In the genomic region with DNA sequence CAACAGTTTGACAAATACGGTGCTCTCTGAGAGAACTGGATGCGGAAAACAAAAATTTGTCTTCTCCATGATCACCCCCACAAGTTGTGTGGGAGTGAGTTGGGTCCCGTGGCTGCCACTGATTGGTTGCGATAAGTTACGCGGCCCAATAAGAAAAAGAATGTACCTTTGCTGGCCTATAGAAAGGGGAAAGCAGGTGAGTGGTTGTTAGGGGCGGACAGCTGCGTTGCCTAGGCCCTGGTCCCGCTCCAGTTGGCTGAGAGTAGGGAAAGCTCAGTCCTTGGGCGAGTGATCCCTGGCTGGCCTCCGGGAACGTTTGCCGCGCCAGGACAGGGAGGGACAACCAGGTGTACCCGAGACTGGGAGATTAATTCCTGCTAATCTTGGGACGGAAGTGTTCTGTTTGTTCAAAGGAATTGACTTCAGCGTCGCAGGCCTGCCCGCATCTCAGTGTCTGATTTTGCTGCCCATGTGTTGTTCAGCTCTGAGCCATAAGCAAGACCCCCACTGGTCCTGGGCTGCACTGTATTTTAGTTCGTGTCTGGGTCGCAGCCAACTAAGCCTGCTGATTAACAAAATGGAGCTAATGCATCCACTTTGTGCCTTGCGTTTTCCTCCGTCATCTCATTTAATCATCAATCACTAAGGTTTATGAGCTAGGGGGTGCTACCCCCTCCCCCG, we compare ENCODE assay signal across 1 cellular context.
TF ChIP-seq lines count a peak whose summit lies in the region.

No MANE protein-coding gene starts in this region.

TF ChIP-seq in K562, 482 proteins besides CTCF, POLR2A, EP300 and RAD21 (continues in another document):
- no peak for TF ChIP-seq TSC22D4 (tag; IDR thresholded peaks at IDR 0.05)
- TF ChIP-seq FOXJ2 (tag; IDR thresholded peaks at IDR 0.05) = peak; percentile 80; the same call in 1 of the 2 replicates
- TF ChIP-seq ESRRA (IDR thresholded peaks at IDR 0.05; ENCODE audit: borderline replicate concordance, low read depth) = no peak
- TF ChIP-seq POLR2H (tag; IDR thresholded peaks at IDR 0.05; ENCODE audit: low read depth) = peak; percentile 71
- peak; percentile 51 for TF ChIP-seq SAP30 (IDR thresholded peaks at IDR 0.05; ENCODE audit: borderline replicate concordance, insufficient read depth, low read depth, low read length, poor library complexity, severe bottlenecking)
- TF ChIP-seq TAF7 (tag; IDR thresholded peaks at IDR 0.05) = no peak
- no peak for TF ChIP-seq E2F3 (CRISPR knock-in tag; IDR thresholded peaks at IDR 0.05)
- TF ChIP-seq LEF1 (IDR thresholded peaks at IDR 0.05) = 0 out of 2 replicates have a peak, but pooled peaks have one; percentile 15
- TF ChIP-seq SIN3A (IDR thresholded peaks at IDR 0.05; ENCODE audit: borderline replicate concordance in 2 of 2, control insufficient read depth in 1 of 2, low read depth in 2 of 2, low read length in 2 of 2) = peak in 1 of 2 experiments; percentile 22; a peak in 1 of 4 replicates
- peak; percentile 36 for TF ChIP-seq TAF1 (IDR thresholded peaks at IDR 0.05; ENCODE audit: control insufficient read depth, extremely low read depth, insufficient read depth, low read length, severe bottlenecking)
- TF ChIP-seq, protein P1, sequence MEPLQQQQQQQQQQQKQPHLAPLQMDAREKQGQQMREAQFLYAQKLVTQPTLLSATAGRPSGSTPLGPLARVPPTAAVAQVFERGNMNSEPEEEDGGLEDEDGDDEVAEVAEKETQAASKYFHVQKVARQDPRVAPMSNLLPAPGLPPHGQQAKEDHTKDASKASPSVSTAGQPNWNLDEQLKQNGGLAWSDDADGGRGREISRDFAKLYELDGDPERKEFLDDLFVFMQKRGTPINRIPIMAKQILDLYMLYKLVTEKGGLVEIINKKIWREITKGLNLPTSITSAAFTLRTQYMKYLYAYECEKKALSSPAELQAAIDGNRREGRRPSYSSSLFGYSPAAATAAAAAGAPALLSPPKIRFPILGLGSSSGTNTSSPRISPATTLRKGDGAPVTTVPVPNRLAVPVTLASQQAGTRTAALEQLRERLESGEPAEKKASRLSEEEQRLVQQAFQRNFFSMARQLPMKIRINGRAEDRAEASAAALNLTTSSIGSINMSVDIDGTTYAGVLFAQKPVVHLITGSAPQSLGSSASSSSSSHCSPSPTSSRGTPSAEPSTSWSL (CRISPR knock-in tag; IDR thresholded peaks at IDR 0.05; ENCODE audit: borderline replicate concordance) = no peak
- TF ChIP-seq CREM (IDR thresholded peaks at IDR 0.05; ENCODE audit: low read depth) = peak; percentile 57; the same call in 1 of the 2 replicates
- TF ChIP-seq, protein P2, sequence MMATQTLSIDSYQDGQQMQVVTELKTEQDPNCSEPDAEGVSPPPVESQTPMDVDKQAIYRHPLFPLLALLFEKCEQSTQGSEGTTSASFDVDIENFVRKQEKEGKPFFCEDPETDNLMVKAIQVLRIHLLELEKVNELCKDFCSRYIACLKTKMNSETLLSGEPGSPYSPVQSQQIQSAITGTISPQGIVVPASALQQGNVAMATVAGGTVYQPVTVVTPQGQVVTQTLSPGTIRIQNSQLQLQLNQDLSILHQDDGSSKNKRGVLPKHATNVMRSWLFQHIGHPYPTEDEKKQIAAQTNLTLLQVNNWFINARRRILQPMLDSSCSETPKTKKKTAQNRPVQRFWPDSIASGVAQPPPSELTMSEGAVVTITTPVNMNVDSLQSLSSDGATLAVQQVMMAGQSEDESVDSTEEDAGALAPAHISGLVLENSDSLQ (IDR thresholded peaks at IDR 0.05) = peak; percentile 90
- TF ChIP-seq RFX1 (IDR thresholded peaks at IDR 0.05) = peak; percentile 98
- TF ChIP-seq L3MBTL2 (IDR thresholded peaks at IDR 0.05) = peak; percentile 59
- TF ChIP-seq, protein P3, sequence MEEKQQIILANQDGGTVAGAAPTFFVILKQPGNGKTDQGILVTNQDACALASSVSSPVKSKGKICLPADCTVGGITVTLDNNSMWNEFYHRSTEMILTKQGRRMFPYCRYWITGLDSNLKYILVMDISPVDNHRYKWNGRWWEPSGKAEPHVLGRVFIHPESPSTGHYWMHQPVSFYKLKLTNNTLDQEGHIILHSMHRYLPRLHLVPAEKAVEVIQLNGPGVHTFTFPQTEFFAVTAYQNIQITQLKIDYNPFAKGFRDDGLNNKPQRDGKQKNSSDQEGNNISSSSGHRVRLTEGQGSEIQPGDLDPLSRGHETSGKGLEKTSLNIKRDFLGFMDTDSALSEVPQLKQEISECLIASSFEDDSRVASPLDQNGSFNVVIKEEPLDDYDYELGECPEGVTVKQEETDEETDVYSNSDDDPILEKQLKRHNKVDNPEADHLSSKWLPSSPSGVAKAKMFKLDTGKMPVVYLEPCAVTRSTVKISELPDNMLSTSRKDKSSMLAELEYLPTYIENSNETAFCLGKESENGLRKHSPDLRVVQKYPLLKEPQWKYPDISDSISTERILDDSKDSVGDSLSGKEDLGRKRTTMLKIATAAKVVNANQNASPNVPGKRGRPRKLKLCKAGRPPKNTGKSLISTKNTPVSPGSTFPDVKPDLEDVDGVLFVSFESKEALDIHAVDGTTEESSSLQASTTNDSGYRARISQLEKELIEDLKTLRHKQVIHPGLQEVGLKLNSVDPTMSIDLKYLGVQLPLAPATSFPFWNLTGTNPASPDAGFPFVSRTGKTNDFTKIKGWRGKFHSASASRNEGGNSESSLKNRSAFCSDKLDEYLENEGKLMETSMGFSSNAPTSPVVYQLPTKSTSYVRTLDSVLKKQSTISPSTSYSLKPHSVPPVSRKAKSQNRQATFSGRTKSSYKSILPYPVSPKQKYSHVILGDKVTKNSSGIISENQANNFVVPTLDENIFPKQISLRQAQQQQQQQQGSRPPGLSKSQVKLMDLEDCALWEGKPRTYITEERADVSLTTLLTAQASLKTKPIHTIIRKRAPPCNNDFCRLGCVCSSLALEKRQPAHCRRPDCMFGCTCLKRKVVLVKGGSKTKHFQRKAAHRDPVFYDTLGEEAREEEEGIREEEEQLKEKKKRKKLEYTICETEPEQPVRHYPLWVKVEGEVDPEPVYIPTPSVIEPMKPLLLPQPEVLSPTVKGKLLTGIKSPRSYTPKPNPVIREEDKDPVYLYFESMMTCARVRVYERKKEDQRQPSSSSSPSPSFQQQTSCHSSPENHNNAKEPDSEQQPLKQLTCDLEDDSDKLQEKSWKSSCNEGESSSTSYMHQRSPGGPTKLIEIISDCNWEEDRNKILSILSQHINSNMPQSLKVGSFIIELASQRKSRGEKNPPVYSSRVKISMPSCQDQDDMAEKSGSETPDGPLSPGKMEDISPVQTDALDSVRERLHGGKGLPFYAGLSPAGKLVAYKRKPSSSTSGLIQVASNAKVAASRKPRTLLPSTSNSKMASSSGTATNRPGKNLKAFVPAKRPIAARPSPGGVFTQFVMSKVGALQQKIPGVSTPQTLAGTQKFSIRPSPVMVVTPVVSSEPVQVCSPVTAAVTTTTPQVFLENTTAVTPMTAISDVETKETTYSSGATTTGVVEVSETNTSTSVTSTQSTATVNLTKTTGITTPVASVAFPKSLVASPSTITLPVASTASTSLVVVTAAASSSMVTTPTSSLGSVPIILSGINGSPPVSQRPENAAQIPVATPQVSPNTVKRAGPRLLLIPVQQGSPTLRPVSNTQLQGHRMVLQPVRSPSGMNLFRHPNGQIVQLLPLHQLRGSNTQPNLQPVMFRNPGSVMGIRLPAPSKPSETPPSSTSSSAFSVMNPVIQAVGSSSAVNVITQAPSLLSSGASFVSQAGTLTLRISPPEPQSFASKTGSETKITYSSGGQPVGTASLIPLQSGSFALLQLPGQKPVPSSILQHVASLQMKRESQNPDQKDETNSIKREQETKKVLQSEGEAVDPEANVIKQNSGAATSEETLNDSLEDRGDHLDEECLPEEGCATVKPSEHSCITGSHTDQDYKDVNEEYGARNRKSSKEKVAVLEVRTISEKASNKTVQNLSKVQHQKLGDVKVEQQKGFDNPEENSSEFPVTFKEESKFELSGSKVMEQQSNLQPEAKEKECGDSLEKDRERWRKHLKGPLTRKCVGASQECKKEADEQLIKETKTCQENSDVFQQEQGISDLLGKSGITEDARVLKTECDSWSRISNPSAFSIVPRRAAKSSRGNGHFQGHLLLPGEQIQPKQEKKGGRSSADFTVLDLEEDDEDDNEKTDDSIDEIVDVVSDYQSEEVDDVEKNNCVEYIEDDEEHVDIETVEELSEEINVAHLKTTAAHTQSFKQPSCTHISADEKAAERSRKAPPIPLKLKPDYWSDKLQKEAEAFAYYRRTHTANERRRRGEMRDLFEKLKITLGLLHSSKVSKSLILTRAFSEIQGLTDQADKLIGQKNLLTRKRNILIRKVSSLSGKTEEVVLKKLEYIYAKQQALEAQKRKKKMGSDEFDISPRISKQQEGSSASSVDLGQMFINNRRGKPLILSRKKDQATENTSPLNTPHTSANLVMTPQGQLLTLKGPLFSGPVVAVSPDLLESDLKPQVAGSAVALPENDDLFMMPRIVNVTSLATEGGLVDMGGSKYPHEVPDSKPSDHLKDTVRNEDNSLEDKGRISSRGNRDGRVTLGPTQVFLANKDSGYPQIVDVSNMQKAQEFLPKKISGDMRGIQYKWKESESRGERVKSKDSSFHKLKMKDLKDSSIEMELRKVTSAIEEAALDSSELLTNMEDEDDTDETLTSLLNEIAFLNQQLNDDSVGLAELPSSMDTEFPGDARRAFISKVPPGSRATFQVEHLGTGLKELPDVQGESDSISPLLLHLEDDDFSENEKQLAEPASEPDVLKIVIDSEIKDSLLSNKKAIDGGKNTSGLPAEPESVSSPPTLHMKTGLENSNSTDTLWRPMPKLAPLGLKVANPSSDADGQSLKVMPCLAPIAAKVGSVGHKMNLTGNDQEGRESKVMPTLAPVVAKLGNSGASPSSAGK (IDR thresholded peaks at IDR 0.05) = peak; percentile 82
- TF ChIP-seq CCNT2 (IDR thresholded peaks at IDR 0.05; ENCODE audit: borderline replicate concordance, extremely low read depth, insufficient read length, low read depth, low read length) = peak; percentile 4
- TF ChIP-seq POLR2AphosphoS2 (IDR thresholded peaks at IDR 0.05; ENCODE audit: low read length) = no peak
- TF ChIP-seq CBX1 (IDR thresholded peaks at IDR 0.05; ENCODE audit: low read depth) = no peak
- 0 out of 2 replicates have a peak, but pooled peaks have one; percentile 6 for TF ChIP-seq KLF16 (IDR thresholded peaks at IDR 0.05)
- TF ChIP-seq, protein P4, sequence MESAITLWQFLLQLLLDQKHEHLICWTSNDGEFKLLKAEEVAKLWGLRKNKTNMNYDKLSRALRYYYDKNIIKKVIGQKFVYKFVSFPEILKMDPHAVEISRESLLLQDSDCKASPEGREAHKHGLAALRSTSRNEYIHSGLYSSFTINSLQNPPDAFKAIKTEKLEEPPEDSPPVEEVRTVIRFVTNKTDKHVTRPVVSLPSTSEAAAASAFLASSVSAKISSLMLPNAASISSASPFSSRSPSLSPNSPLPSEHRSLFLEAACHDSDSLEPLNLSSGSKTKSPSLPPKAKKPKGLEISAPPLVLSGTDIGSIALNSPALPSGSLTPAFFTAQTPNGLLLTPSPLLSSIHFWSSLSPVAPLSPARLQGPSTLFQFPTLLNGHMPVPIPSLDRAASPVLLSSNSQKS (CRISPR knock-in tag; IDR thresholded peaks at IDR 0.05) = no peak
- TF ChIP-seq CHD1 (IDR thresholded peaks at IDR 0.05; ENCODE audit: low read length) = no peak
- TF ChIP-seq NFIX (CRISPR knock-in tag; IDR thresholded peaks at IDR 0.05; ENCODE audit: low read depth) = no peak
- TF ChIP-seq NR4A1 (CRISPR knock-in tag; IDR thresholded peaks at IDR 0.05) = no peak
- 0 out of 2 replicates have a peak, but pooled peaks have one; percentile 18 for TF ChIP-seq NR4A1 (tag; IDR thresholded peaks at IDR 0.05)
- no peak for TF ChIP-seq GATAD2B (IDR thresholded peaks at IDR 0.05; ENCODE audit: borderline replicate concordance)
- TF ChIP-seq ZNF707 (CRISPR knock-in tag; conservative IDR thresholded peaks at IDR 0.05) = no peak
- no peak for TF ChIP-seq MYBL2 (IDR thresholded peaks at IDR 0.05; ENCODE audit: low read depth)
- TF ChIP-seq MYBL2 (CRISPR knock-in tag; IDR thresholded peaks at IDR 0.05; ENCODE audit: borderline replicate concordance) = no peak
- TF ChIP-seq RFX5 (IDR thresholded peaks at IDR 0.05; ENCODE audit: low read depth, low read length) = no peak
- TF ChIP-seq, protein P5, sequence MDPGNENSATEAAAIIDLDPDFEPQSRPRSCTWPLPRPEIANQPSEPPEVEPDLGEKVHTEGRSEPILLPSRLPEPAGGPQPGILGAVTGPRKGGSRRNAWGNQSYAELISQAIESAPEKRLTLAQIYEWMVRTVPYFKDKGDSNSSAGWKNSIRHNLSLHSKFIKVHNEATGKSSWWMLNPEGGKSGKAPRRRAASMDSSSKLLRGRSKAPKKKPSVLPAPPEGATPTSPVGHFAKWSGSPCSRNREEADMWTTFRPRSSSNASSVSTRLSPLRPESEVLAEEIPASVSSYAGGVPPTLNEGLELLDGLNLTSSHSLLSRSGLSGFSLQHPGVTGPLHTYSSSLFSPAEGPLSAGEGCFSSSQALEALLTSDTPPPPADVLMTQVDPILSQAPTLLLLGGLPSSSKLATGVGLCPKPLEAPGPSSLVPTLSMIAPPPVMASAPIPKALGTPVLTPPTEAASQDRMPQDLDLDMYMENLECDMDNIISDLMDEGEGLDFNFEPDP (CRISPR knock-in tag; IDR thresholded peaks at IDR 0.05) = no peak
- TF ChIP-seq, protein P6, sequence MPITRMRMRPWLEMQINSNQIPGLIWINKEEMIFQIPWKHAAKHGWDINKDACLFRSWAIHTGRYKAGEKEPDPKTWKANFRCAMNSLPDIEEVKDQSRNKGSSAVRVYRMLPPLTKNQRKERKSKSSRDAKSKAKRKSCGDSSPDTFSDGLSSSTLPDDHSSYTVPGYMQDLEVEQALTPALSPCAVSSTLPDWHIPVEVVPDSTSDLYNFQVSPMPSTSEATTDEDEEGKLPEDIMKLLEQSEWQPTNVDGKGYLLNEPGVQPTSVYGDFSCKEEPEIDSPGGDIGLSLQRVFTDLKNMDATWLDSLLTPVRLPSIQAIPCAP (CRISPR knock-in tag; IDR thresholded peaks at IDR 0.05; ENCODE audit: borderline replicate concordance) = no peak
- TF ChIP-seq CHD4 (IDR thresholded peaks at IDR 0.05; ENCODE audit: insufficient read depth, insufficient replicate concordance, low read depth, low read length, poor library complexity, severe bottlenecking) = no peak
- TF ChIP-seq POLR2B (IDR thresholded peaks at IDR 0.05; ENCODE audit: low read depth, partially characterized antibody) = peak; percentile 61
- no peak for TF ChIP-seq HIVEP1 (CRISPR knock-in tag; IDR thresholded peaks at IDR 0.05)
- TF ChIP-seq, protein P7, sequence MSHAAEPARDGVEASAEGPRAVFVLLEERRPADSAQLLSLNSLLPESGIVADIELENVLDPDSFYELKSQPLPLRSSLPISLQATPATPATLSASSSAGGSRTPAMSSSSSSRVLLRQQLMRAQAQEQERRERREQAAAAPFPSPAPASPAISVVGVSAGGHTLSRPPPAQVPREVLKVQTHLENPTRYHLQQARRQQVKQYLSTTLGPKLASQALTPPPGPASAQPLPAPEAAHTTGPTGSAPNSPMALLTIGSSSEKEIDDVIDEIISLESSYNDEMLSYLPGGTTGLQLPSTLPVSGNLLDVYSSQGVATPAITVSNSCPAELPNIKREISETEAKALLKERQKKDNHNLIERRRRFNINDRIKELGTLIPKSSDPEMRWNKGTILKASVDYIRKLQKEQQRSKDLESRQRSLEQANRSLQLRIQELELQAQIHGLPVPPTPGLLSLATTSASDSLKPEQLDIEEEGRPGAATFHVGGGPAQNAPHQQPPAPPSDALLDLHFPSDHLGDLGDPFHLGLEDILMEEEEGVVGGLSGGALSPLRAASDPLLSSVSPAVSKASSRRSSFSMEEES (CRISPR knock-in tag; IDR thresholded peaks at IDR 0.05) = no peak
- TF ChIP-seq SP1 (CRISPR knock-in tag; IDR thresholded peaks at IDR 0.05) = peak; percentile 58; the same call in 1 of the 2 replicates
- no peak for TF ChIP-seq ZNF174 (CRISPR knock-in tag; IDR thresholded peaks at IDR 0.05)
